ENCODE assay signal across 17 cellular contexts in the genomic region with DNA sequence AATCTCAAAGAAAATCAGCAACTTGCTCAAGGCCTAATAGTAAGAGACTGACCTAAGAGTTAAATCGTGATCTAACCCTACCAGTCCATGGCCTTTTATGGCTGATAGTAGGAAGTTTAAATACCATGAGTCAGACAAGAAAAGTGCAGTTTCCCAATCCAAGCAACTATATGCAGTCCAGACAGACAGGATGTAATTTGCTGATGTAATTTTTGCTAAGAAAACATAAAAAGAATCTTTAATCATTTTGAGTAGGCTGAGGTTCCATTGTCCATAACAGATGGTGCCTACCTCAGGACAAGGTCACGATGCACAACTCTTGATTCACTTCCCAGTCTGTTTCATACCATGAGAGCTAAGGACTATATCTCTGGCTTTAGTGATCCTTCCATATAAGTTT.
DNase-seq lines count a peak whose midpoint lies in the region; ATAC-seq and TF ChIP-seq lines count a peak whose summit lies in the region.
"Had no signal": no experiment of that assay in that cellular context is flagged by ENCODE, and none has a peak within 500 bp of the region (broad histone marks: within the 10 kb centered on the region; RNA-seq: fewer than 3 reads in every experiment).

No MANE protein-coding gene starts in this region.

- no peaks in the 10 kb centered on the region for H4K20me1 ChIP-seq in GM23338 (replicated peaks; ENCODE audit: insufficient read depth)

- H3K36me3 Mint-ChIP-seq in GM23338 (ENCODE audit: low read depth), result no peaks in the 10 kb centered on the region

- TF ChIP-seq CTCF in AG09319 (IDR thresholded peaks at IDR 0.05; ENCODE audit: low read depth, low read length), result no peak
- TF ChIP-seq CTCF in GM23338 (conservative IDR thresholded peaks at IDR 0.05; ENCODE audit: low read depth in 2 of 2), result no peak

- no peaks in the 10 kb centered on the region for H3K9me2 ChIP-seq in GM23338 (ENCODE audit: insufficient read depth)

- H3K27me3 ChIP-seq in GM23338 (ENCODE audit: insufficient read depth), result no peaks in the 10 kb centered on the region
- H3K27me3 ChIP-seq in H7 (ENCODE audit: control insufficient read depth, insufficient read depth, low read length), result no peaks in the 10 kb centered on the region

- no peaks in the 10 kb centered on the region for H3K79me2 ChIP-seq in GM23338 (replicated peaks; ENCODE audit: insufficient read depth)

- no peaks in the 10 kb centered on the region for H3F3A ChIP-seq in GM23338 (replicated peaks; ENCODE audit: low read depth)

- peak; percentile 41 for DNase-seq in AG09319 (ENCODE audit: extremely low read depth, low read depth)
- DNase-seq in HS-5 (ENCODE audit: low read depth), result peak; percentile 71
- DNase-seq in astrocyte of the hippocampus (ENCODE audit: low read depth, low spot score), result peak; percentile 34
- DNase-seq in glomerular visceral epithelial cell (ENCODE audit: extremely low spot score), result peak; percentile 46
- DNase-seq in NCI-H345 treated with DMSO at 0.1 percent for 48 hours (lab: John Stamatoyannopoulos, UW; ENCODE audit: unreplicated experiment), result no peak
- no peak for DNase-seq in GM23338 (ENCODE audit: low spot score)
- DNase-seq in H7, result no peak
- DNase-seq: activated CD8-positive, alpha-beta memory T cell treated with anti-CD3 and anti-CD28 coated beads for 24 hours; central memory CD4-positive, alpha-beta T cell; erythroblast; GDM1; NCI-H1092 treated with DMSO at 0.1 percent for 48 hours; NCI-H345; psoas muscle; stimulated activated naive CD4-positive, alpha-beta T cell treated with Interleukin-2 at 50 U/mL for 16 hours had no signal

- no peaks in the 10 kb centered on the region for H3K4me1 Mint-ChIP-seq in GM23338

- no peak overlapping the region for H3K4me3 Mint-ChIP-seq in GM23338

- no peak overlapping the region for H3K4me2 ChIP-seq in GM23338

- ATAC-seq in GM23338 (no peak), GM21619 (IDR thresholded peaks at IDR 0.05; ENCODE audit: unreplicated experiment) (no peak)
- ATAC-seq: psoas muscle had no signal

- no peaks in the 10 kb centered on the region for H3K36me3 ChIP-seq in GM23338 (ENCODE audit: insufficient read depth)
- H3K36me3 ChIP-seq in H7 (replicated peaks; ENCODE audit: control insufficient read depth, insufficient read depth, low read length), result no peaks in the 10 kb centered on the region

- H3K4me1 ChIP-seq in GM23338 (ENCODE audit: insufficient read depth), result no peaks in the 10 kb centered on the region
- H3K4me1 ChIP-seq: psoas muscle had no signal

- H3K27ac ChIP-seq in GM23338 (ENCODE audit: low read depth), result no peak overlapping the region
- H3K27ac ChIP-seq: C4-2B, psoas muscle had no signal

- H3K4me3 ChIP-seq in GM23338, result no peak overlapping the region
- no peak overlapping the region for H3K4me3 ChIP-seq in H7 (ENCODE audit: insufficient read depth, low read depth, low read length)
- H3K4me3 ChIP-seq: psoas muscle had no signal

- no peaks in the 10 kb centered on the region for H3K27me3 Mint-ChIP-seq in GM23338 (ENCODE audit: insufficient read depth, low read depth, poor library complexity)

- H2AFZ ChIP-seq in GM23338, result no peak overlapping the region

- H3K27ac Mint-ChIP-seq in GM23338, result no peak overlapping the region

- no peaks in the 10 kb centered on the region for H3K9me3 Mint-ChIP-seq in GM23338

TF ChIP-seq in GM23338, 12 proteins besides CTCF, POLR2A, EP300 and RAD21:
- TF ChIP-seq ETS1 (IDR thresholded peaks at IDR 0.05) (no peak), CREB1 (CRISPR knock-in tag; IDR thresholded peaks at IDR 0.05; ENCODE audit: low read depth) (no peak), ZNF462 (CRISPR knock-in tag; IDR thresholded peaks at IDR 0.05) (no peak), ZNF331 (CRISPR knock-in tag; IDR thresholded peaks at IDR 0.05; ENCODE audit: low read depth) (no peak), JUNB (IDR thresholded peaks at IDR 0.05; ENCODE audit: unreplicated experiment) (no peak)

Comparison
In these comparisons a context has a peak if more than half of its experiments do, and no peak if none do; other contexts are left out.
1. DNase-seq: peak in AG09319 (single experiment), HS-5 (single experiment), astrocyte of the hippocampus (single experiment) and glomerular visceral epithelial cell (single experiment); none in NCI-H345 treated with DMSO at 0.1 percent for 48 hours (single experiment), GM23338 (single experiment) and H7 (single experiment).